1 cellular context compared by ENCODE assay signal in genomic region chr12:123859035-123859434, GRCh38.
TF ChIP-seq lines count a peak whose summit lies in the region.

No MANE protein-coding gene starts in this region.

TF ChIP-seq in H1, 55 proteins besides CTCF, POLR2A, EP300 and RAD21:
- TF ChIP-seq SP4 (IDR thresholded peaks at IDR 0.05; ENCODE audit: low read length) (no peak), NANOG (IDR thresholded peaks at IDR 0.05; ENCODE audit: insufficient read depth, low read depth, low read length, poor library complexity, severe bottlenecking) (no peak), FOSL1 (IDR thresholded peaks at IDR 0.05; ENCODE audit: insufficient read depth, low read depth, low read length) (no peak), SAP30 (IDR thresholded peaks at IDR 0.05; ENCODE audit: insufficient read depth, insufficient replicate concordance, low read length) (no peak), JUN (IDR thresholded peaks at IDR 0.05; ENCODE audit: low read depth, low read length) (no peak), EGR1 (IDR thresholded peaks at IDR 0.05; ENCODE audit: borderline replicate concordance, low read depth, low read length) (no peak), CHD2 (IDR thresholded peaks at IDR 0.05; ENCODE audit: low read length) (no peak)
